In genomic region chrY:4570941-4571340, GRCh38 we compare ENCODE assay signal across 7 cellular contexts.
DNase-seq lines count a peak whose midpoint lies in the region; ATAC-seq, FAIRE-seq and TF ChIP-seq lines count a peak whose summit lies in the region.
"Not testable (repeated sequence)": the region's sequence is repeated elsewhere in the genome, so short reads cannot be mapped to it uniquely, and the experiment has no call there.

No MANE protein-coding gene starts in this region.

- not testable (repeated sequence) for H3K36me3 ChIP-seq in kidney (ENCODE audit: control insufficient read depth in 1 of 2, insufficient read depth in 2 of 2, low read length in 2 of 2); lung (ENCODE audit: control insufficient read depth in 2 of 2, insufficient read depth in 2 of 2, low read length in 2 of 2); sigmoid colon

- H3K27me3 Mint-ChIP-seq in central memory CD8-positive, alpha-beta T cell; stimulated activated naive CD8-positive, alpha-beta T cell treated with anti-CD3 and anti-CD28 coated beads, Interleukin-15, amount 100 ng/mL, for 72 hours: not testable (repeated sequence)

- TF ChIP-seq CTCF in kidney (IDR thresholded peaks at IDR 0.05; ENCODE audit: borderline replicate concordance, extremely low read depth, insufficient read depth); lung (IDR thresholded peaks at IDR 0.05; ENCODE audit: control extremely low read depth, extremely low read depth); sigmoid colon (IDR thresholded peaks at IDR 0.05): not testable (repeated sequence)

- H3K27me3 ChIP-seq in lung (ENCODE audit: control insufficient read depth, insufficient read depth); sigmoid colon: not testable (repeated sequence)

- ATAC-seq in central memory CD8-positive, alpha-beta T cell (replicated peaks; ENCODE audit: extremely low read depth, poor library complexity, severe bottlenecking), result peak; percentile 10
- not testable (repeated sequence) for ATAC-seq in lung (ENCODE audit: insufficient read depth, low FRiP score)
- ATAC-seq in stimulated activated naive CD8-positive, alpha-beta T cell treated with anti-CD3 and anti-CD28 coated beads, Interleukin-15, amount 100 ng/mL, for 72 hours, result peak; percentile 45

- H3K27ac ChIP-seq in kidney (ENCODE audit: low read depth in 2 of 2, low read length in 2 of 2); lung (ENCODE audit: low read depth in 1 of 2, low read length in 1 of 2); sigmoid colon: not testable (repeated sequence)

- H3K36me3 Mint-ChIP-seq in central memory CD8-positive, alpha-beta T cell (ENCODE audit: insufficient read depth), result not testable (repeated sequence)

- H3K4me3 ChIP-seq in kidney (ENCODE audit: low read length in 2 of 2); lung; sigmoid colon: not testable (repeated sequence)

- WGBS in lung, 2 donors, result 94 to 95% methylated on average over 8 to 9 of the region's 21 CpGs
- 92% methylated on average over 21 of the region's 21 CpGs for WGBS in sigmoid colon, 2 donors

- H3K4me1 ChIP-seq in kidney (ENCODE audit: control insufficient read depth in 1 of 2, insufficient read depth in 1 of 2, low read depth in 1 of 2, low read length in 2 of 2); lung (ENCODE audit: control insufficient read depth in 2 of 2, insufficient read depth in 2 of 2, low read length in 2 of 2); sigmoid colon: not testable (repeated sequence)

- TF ChIP-seq POLR2A in GM12891 (IDR thresholded peaks at IDR 0.05; ENCODE audit: low read depth, low read length); sigmoid colon (IDR thresholded peaks at IDR 0.05): not testable (repeated sequence)

- H3K4me1 Mint-ChIP-seq in central memory CD8-positive, alpha-beta T cell; stimulated activated naive CD8-positive, alpha-beta T cell treated with anti-CD3 and anti-CD28 coated beads, Interleukin-15, amount 100 ng/mL, for 72 hours: not testable (repeated sequence)

- not testable (repeated sequence) for H3K9ac ChIP-seq in kidney (ENCODE audit: low read length in 2 of 2)

- H3K9me3 Mint-ChIP-seq in central memory CD8-positive, alpha-beta T cell; stimulated activated naive CD8-positive, alpha-beta T cell treated with anti-CD3 and anti-CD28 coated beads, Interleukin-15, amount 100 ng/mL, for 72 hours: not testable (repeated sequence)

- H3K9me3 ChIP-seq in kidney (ENCODE audit: control insufficient read depth in 1 of 2, low read length in 2 of 2); lung (ENCODE audit: control insufficient read depth in 2 of 2, insufficient read depth in 1 of 2, low read length in 1 of 2); sigmoid colon: not testable (repeated sequence)

- not testable (repeated sequence) for DNase-seq in GM12891 (ENCODE audit: insufficient read length, low spot score); central memory CD8-positive, alpha-beta T cell (ENCODE audit: low spot score in 2 of 2); stimulated activated naive CD8-positive, alpha-beta T cell treated with anti-CD3 and anti-CD28 coated beads, Interleukin-15, amount 100 ng/mL, for 72 hours
- DNase-seq in kidney (peak; percentile 12), lung (ENCODE audit: low spot score) (peak; percentile 9), posterior vena cava (ENCODE audit: low spot score) (peak; percentile 4), sigmoid colon (peak; percentile 11)

- H3K4me3 Mint-ChIP-seq in central memory CD8-positive, alpha-beta T cell; stimulated activated naive CD8-positive, alpha-beta T cell treated with anti-CD3 and anti-CD28 coated beads, Interleukin-15, amount 100 ng/mL, for 72 hours: not testable (repeated sequence)

- H3K27ac Mint-ChIP-seq in central memory CD8-positive, alpha-beta T cell (ENCODE audit: low read depth); stimulated activated naive CD8-positive, alpha-beta T cell treated with anti-CD3 and anti-CD28 coated beads, Interleukin-15, amount 100 ng/mL, for 72 hours: not testable (repeated sequence)

- intact Hi-C loops in kidney (cut with DNase I); posterior vena cava (cut with DNase I); sigmoid colon (cut with DNase I): not testable (repeated sequence)

- TF ChIP-seq EP300 in sigmoid colon (IDR thresholded peaks at IDR 0.05), result not testable (repeated sequence)

- peak; percentile 28 for FAIRE-seq in GM12891 (lab: Jason Lieb, UNC)
- not testable (repeated sequence) for FAIRE-seq in kidney (lab: Jason Lieb, UNC)
